ENCODE assay signal across 8 cellular contexts in the genomic region with DNA sequence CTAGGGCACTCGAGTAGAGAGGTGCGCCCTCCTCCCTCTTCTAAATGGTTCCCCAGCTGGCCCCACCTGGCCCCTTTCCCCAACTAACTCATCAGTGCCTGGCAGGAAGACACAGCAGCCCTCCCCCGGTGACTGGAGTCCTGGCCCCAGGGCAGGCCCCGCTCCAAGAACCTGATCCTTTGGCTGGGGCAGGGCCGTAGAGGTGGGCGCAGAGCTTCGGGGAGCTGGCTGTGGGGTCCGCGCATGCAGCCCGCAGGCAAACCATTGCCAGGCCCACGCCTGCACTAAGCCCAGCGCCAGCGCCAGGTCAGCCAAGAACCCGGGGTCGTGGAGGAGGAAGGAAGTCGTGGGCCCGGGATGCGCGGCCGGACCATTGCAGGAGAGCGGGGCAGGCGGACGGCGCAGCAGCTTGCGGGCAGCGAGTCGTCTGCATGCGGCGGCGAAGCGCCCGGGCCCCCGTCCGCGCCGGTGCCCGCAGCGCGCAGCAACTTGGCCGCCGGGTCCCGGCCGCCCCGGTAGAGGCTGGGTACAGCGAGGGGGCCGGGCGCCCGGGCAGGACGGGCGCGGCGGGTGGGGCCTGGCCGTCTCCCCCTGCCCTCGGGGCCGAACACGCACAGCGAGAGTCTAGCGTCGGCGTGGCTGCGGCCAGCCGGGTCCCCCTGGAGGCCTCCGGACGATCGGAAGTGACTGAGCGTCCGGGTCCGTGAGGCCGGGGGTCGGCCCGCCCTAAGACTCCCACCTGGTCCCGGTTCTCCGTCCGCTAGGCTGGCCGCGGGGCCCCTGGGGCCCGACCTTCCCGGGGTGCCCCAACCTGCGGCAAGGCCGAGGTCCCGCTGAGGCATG. TPM values are rescaled to one million over a fixed set of nuclear protein-coding genes. Genes with fewer than 3 reads are reported as not detected.
DNase-seq lines count a peak whose midpoint lies in the region; ATAC-seq and TF ChIP-seq lines count a peak whose summit lies in the region.

No MANE protein-coding gene starts in this region.

- no peaks in the 10 kb centered on the region for H3K27me3 ChIP-seq in body of pancreas
- H3K27me3 ChIP-seq in lung (ENCODE audit: control insufficient read depth, insufficient read depth), result no peaks in the 10 kb centered on the region

- 45 to 90% methylated on average over 4 to 79 of the region's 81 CpGs for WGBS in body of pancreas, 2 donors
- 14 to 19% methylated on average over 57 to 81 of the region's 81 CpGs for WGBS in lung, 2 donors

- TF ChIP-seq CTCF in body of pancreas (IDR thresholded peaks at IDR 0.05) (no peak), lung (IDR thresholded peaks at IDR 0.05; ENCODE audit: control extremely low read depth, extremely low read depth) (no peak), type B pancreatic cell (conservative IDR thresholded peaks at IDR 0.05) (no peak)

- H3K4me3 Mint-ChIP-seq in activated T-cell treated with anti-CD3 and anti-CD28 coated beads, Interleukin-2, amount 50 U/mL, for 24 hours, result peak overlapping the region; percentile 80
- peak overlapping the region; percentile 41 for H3K4me3 Mint-ChIP-seq in type B pancreatic cell

- no peaks in the 10 kb centered on the region for H3K36me3 ChIP-seq in body of pancreas (replicated peaks in 1 of 2; ENCODE audit: insufficient read depth in 1 of 2, low read depth in 2 of 2)
- no peaks in the 10 kb centered on the region for H3K36me3 ChIP-seq in lung (ENCODE audit: control insufficient read depth in 2 of 2, insufficient read depth in 2 of 2, low read length in 2 of 2)

- H3K9me3 Mint-ChIP-seq in activated T-cell treated with anti-CD3 and anti-CD28 coated beads, Interleukin-2, amount 50 U/mL, for 24 hours, result no peaks in the 10 kb centered on the region
- H3K9me3 Mint-ChIP-seq in type B pancreatic cell, result no peaks in the 10 kb centered on the region

- TF ChIP-seq POLR2A in body of pancreas (IDR thresholded peaks at IDR 0.05), result no peak

- peaks cover 4% of the 10 kb centered on the region for H3K27me3 Mint-ChIP-seq in activated T-cell treated with anti-CD3 and anti-CD28 coated beads, Interleukin-2, amount 50 U/mL, for 24 hours
- no peaks in the 10 kb centered on the region for H3K27me3 Mint-ChIP-seq in type B pancreatic cell

- H3K4me1 Mint-ChIP-seq in activated T-cell treated with anti-CD3 and anti-CD28 coated beads, Interleukin-2, amount 50 U/mL, for 24 hours (ENCODE audit: low read depth), result peaks cover 33% of the 10 kb centered on the region
- H3K4me1 Mint-ChIP-seq in type B pancreatic cell (ENCODE audit: unreplicated experiment), result peaks cover 9% of the 10 kb centered on the region

- H3K27ac ChIP-seq in body of pancreas (peak overlapping the region; percentile 67 to 77 (median 72)), lung (ENCODE audit: low read depth in 1 of 2, low read length in 1 of 2) (peak overlapping the region; percentile 21 to 72)

- H3K36me3 Mint-ChIP-seq in activated T-cell treated with anti-CD3 and anti-CD28 coated beads, Interleukin-2, amount 50 U/mL, for 24 hours (ENCODE audit: low read depth), result peaks cover 22% of the 10 kb centered on the region
- H3K36me3 Mint-ChIP-seq in type B pancreatic cell, result no peaks in the 10 kb centered on the region

- intact Hi-C loops in body of pancreas (cut with DNase I), result no loop called here

- DNase-seq in activated T-cell treated with anti-CD3 and anti-CD28 coated beads, Interleukin-2, amount 50 U/mL, for 24 hours, result no peak
- no peak for DNase-seq in activated T-cell treated with anti-CD3 and anti-CD28 coated beads, Interleukin-2, amount 50 U/mL, for 1 hour
- DNase-seq in body of pancreas, result peak in 3 of 4 donors; percentile 14 to 25 (median 18)
- no peak for DNase-seq in lung (ENCODE audit: low spot score)
- DNase-seq in type B pancreatic cell (ENCODE audit: extremely low spot score, unreplicated experiment), result no peak
- no peak for DNase-seq in NCI-H748 (lab: John Stamatoyannopoulos, UW; ENCODE audit: unreplicated experiment)
- DNase-seq in NCI-H1436 treated with DMSO at 0.1 percent for 48 hours (lab: John Stamatoyannopoulos, UW), result no peak

- ATAC-seq in body of pancreas (no peak), lung (ENCODE audit: insufficient read depth, low FRiP score) (no peak), HG02973 (IDR thresholded peaks at IDR 0.05; ENCODE audit: unreplicated experiment) (no peak)

- H3K4me1 ChIP-seq in body of pancreas, result peaks cover 62% of the 10 kb centered on the region
- peaks cover 6 to 18% of the 10 kb centered on the region in 2 donors for H3K4me1 ChIP-seq in lung (ENCODE audit: control insufficient read depth in 2 of 2, insufficient read depth in 2 of 2, low read length in 2 of 2)

- no peak overlapping the region for H3K27ac Mint-ChIP-seq in activated T-cell treated with anti-CD3 and anti-CD28 coated beads, Interleukin-2, amount 50 U/mL, for 24 hours
- no peak overlapping the region for H3K27ac Mint-ChIP-seq in type B pancreatic cell

- H3K9me3 ChIP-seq in body of pancreas (no peaks in the 10 kb centered on the region), lung (ENCODE audit: control insufficient read depth in 2 of 2, insufficient read depth in 1 of 2, low read length in 1 of 2) (peaks cover 0 to 2% of the 10 kb centered on the region in 2 donors)

- H3K4me3 ChIP-seq in body of pancreas (no peak overlapping the region), lung (no peak overlapping the region)

RNA-seq across cellular contexts. Expression of a gene that starts 1.0 kb away (rescaled TPM):
- 100 to 1,000 TPM in 1 of 2 donors, 10 to 100 TPM in 1; 82.8 to 110 TPM for total RNA-seq in body of pancreas
- 10 to 100 TPM; 16.2 to 70.3 TPM for total RNA-seq in lung
- polyA plus RNA-seq in lung, result 10 to 100 TPM; 54.1 to 72.7 TPM
- 33.8 and 37.7 TPM in 2 replicates for total RNA-seq in type B pancreatic cell (ENCODE audit: low replicate concordance)

RNA-seq across cellular contexts. Expression of a gene that starts 14.2 kb away (rescaled TPM):
- total RNA-seq in body of pancreas (1 to 10 TPM in 1 of 2 donors, under 1 TPM in 1; 0.33 to 3.1 TPM), lung (1 to 10 TPM in 1 of 2 donors, under 1 TPM in 1; 1.00 to 3.9 TPM), type B pancreatic cell (ENCODE audit: low replicate concordance) (3.0 and 9.3 TPM in 2 replicates)
- 1 to 10 TPM; 2.3 to 3.0 TPM for polyA plus RNA-seq in lung

RNA-seq across cellular contexts. Expression of a gene that starts 16.0 kb away (rescaled TPM):
- total RNA-seq in body of pancreas (10 to 100 TPM; 23.6 to 57.4 TPM), lung (10 to 100 TPM; 15.6 to 30.3 TPM), type B pancreatic cell (ENCODE audit: low replicate concordance) (23.8 and 28.5 TPM in 2 replicates)
- polyA plus RNA-seq in lung, result 10 to 100 TPM; 21.3 to 26.9 TPM

Comparison
In these comparisons a context has a peak if more than half of its experiments do, and no peak if none do; other contexts are left out.
1. DNase-seq: peak in body of pancreas (3 of 4); none in activated T-cell treated with anti-CD3 and anti-CD28 coated beads, Interleukin-2, amount 50 U/mL, for 24 hours (single experiment), activated T-cell treated with anti-CD3 and anti-CD28 coated beads, Interleukin-2, amount 50 U/mL, for 1 hour (single experiment), lung (single experiment), type B pancreatic cell (single experiment), NCI-H748 (single experiment) and NCI-H1436 treated with DMSO at 0.1 percent for 48 hours (single experiment).